In the genomic region with DNA sequence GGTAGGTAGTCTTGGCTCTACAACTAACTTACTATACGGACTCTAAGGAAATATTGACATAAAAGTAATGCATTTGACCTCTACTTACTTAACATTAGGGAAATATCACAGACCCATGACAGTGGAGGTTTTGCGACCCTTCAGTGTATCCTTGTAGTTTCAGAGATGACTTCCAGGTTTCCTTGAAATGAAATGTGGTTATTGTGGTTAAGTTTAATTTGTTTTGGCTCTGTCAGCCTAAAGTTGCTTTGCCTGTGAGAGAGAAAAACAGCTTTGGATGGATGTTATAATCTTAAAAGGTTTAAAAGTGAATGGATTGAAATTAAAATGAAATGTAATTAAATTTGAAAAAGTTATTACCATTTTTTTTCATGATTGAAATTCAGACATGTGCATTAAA, we compare ENCODE assay signal across 2 cellular contexts.
TF ChIP-seq lines count a peak whose summit lies in the region.

No MANE protein-coding gene starts in this region.

TF ChIP-seq in SK-N-SH treated with all-trans-retinoic acid at 6 μM for 48 hours, 23 proteins besides CTCF, POLR2A, EP300 and RAD21:
- TF ChIP-seq, protein P1, sequence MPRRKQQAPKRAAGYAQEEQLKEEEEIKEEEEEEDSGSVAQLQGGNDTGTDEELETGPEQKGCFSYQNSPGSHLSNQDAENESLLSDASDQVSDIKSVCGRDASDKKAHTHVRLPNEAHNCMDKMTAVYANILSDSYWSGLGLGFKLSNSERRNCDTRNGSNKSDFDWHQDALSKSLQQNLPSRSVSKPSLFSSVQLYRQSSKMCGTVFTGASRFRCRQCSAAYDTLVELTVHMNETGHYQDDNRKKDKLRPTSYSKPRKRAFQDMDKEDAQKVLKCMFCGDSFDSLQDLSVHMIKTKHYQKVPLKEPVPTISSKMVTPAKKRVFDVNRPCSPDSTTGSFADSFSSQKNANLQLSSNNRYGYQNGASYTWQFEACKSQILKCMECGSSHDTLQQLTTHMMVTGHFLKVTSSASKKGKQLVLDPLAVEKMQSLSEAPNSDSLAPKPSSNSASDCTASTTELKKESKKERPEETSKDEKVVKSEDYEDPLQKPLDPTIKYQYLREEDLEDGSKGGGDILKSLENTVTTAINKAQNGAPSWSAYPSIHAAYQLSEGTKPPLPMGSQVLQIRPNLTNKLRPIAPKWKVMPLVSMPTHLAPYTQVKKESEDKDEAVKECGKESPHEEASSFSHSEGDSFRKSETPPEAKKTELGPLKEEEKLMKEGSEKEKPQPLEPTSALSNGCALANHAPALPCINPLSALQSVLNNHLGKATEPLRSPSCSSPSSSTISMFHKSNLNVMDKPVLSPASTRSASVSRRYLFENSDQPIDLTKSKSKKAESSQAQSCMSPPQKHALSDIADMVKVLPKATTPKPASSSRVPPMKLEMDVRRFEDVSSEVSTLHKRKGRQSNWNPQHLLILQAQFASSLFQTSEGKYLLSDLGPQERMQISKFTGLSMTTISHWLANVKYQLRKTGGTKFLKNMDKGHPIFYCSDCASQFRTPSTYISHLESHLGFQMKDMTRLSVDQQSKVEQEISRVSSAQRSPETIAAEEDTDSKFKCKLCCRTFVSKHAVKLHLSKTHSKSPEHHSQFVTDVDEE (CRISPR knock-in tag; IDR thresholded peaks at IDR 0.05), result no peak
- no peak for TF ChIP-seq SNAI2 (CRISPR knock-in tag; IDR thresholded peaks at IDR 0.05)
- TF ChIP-seq BACH2 (CRISPR knock-in tag; IDR thresholded peaks at IDR 0.05; ENCODE audit: borderline replicate concordance), result no peak
- TF ChIP-seq, protein P2, sequence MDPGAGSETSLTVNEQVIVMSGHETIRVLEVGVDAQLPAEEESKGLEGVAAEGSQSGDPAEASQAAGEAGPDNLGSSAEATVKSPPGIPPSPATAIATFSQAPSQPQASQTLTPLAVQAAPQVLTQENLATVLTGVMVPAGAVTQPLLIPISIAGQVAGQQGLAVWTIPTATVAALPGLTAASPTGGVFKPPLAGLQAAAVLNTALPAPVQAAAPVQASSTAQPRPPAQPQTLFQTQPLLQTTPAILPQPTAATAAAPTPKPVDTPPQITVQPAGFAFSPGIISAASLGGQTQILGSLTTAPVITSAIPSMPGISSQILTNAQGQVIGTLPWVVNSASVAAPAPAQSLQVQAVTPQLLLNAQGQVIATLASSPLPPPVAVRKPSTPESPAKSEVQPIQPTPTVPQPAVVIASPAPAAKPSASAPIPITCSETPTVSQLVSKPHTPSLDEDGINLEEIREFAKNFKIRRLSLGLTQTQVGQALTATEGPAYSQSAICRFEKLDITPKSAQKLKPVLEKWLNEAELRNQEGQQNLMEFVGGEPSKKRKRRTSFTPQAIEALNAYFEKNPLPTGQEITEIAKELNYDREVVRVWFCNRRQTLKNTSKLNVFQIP (CRISPR knock-in tag; IDR thresholded peaks at IDR 0.05; ENCODE audit: borderline replicate concordance, low read depth), result no peak
- TF ChIP-seq ZFP3 (CRISPR knock-in tag; IDR thresholded peaks at IDR 0.05), result no peak
- TF ChIP-seq TCF4 (CRISPR knock-in tag; IDR thresholded peaks at IDR 0.05; ENCODE audit: borderline replicate concordance), result no peak
- TF ChIP-seq OSR1 (CRISPR knock-in tag; IDR thresholded peaks at IDR 0.05), result no peak
- TF ChIP-seq, protein P3, sequence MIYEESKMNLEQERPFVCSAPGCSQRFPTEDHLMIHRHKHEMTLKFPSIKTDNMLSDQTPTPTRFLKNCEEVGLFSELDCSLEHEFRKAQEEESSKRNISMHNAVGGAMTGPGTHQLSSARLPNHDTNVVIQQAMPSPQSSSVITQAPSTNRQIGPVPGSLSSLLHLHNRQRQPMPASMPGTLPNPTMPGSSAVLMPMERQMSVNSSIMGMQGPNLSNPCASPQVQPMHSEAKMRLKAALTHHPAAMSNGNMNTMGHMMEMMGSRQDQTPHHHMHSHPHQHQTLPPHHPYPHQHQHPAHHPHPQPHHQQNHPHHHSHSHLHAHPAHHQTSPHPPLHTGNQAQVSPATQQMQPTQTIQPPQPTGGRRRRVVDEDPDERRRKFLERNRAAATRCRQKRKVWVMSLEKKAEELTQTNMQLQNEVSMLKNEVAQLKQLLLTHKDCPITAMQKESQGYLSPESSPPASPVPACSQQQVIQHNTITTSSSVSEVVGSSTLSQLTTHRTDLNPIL (CRISPR knock-in tag; IDR thresholded peaks at IDR 0.05; ENCODE audit: low read depth), result no peak
- TF ChIP-seq ISL1 (CRISPR knock-in tag; IDR thresholded peaks at IDR 0.05), result peak; percentile 90
- 0 out of 2 replicates have a peak, but pooled peaks have one; percentile 48 for TF ChIP-seq ZC3H10 (CRISPR knock-in tag; IDR thresholded peaks at IDR 0.05)
- no peak for TF ChIP-seq TOX (CRISPR knock-in tag; IDR thresholded peaks at IDR 0.05; ENCODE audit: borderline replicate concordance)
- TF ChIP-seq CSDC2 (CRISPR knock-in tag; IDR thresholded peaks at IDR 0.05), result no peak
- TF ChIP-seq ZNF70 (CRISPR knock-in tag; IDR thresholded peaks at IDR 0.05), result no peak

TF ChIP-seq in HepG2, 621 proteins besides CTCF, POLR2A, EP300 and RAD21 (continued from another document):
- no peak for TF ChIP-seq ZFP37 (CRISPR knock-in tag; IDR thresholded peaks at IDR 0.05; ENCODE audit: borderline replicate concordance)
- TF ChIP-seq ZNF484 (CRISPR knock-in tag; IDR thresholded peaks at IDR 0.05; ENCODE audit: borderline replicate concordance, low read depth), result no peak
- no peak for TF ChIP-seq ZNF441 (CRISPR knock-in tag; IDR thresholded peaks at IDR 0.05; ENCODE audit: borderline replicate concordance)
- no peak for TF ChIP-seq NFKBIZ (CRISPR knock-in tag; IDR thresholded peaks at IDR 0.05)
- no peak for TF ChIP-seq RARA (CRISPR knock-in tag; IDR thresholded peaks at IDR 0.05)
- TF ChIP-seq FOXA1 (IDR thresholded peaks at IDR 0.05), result no peak
- TF ChIP-seq FOXA1 (CRISPR knock-in tag; IDR thresholded peaks at IDR 0.05), result no peak
- TF ChIP-seq, protein P4, sequence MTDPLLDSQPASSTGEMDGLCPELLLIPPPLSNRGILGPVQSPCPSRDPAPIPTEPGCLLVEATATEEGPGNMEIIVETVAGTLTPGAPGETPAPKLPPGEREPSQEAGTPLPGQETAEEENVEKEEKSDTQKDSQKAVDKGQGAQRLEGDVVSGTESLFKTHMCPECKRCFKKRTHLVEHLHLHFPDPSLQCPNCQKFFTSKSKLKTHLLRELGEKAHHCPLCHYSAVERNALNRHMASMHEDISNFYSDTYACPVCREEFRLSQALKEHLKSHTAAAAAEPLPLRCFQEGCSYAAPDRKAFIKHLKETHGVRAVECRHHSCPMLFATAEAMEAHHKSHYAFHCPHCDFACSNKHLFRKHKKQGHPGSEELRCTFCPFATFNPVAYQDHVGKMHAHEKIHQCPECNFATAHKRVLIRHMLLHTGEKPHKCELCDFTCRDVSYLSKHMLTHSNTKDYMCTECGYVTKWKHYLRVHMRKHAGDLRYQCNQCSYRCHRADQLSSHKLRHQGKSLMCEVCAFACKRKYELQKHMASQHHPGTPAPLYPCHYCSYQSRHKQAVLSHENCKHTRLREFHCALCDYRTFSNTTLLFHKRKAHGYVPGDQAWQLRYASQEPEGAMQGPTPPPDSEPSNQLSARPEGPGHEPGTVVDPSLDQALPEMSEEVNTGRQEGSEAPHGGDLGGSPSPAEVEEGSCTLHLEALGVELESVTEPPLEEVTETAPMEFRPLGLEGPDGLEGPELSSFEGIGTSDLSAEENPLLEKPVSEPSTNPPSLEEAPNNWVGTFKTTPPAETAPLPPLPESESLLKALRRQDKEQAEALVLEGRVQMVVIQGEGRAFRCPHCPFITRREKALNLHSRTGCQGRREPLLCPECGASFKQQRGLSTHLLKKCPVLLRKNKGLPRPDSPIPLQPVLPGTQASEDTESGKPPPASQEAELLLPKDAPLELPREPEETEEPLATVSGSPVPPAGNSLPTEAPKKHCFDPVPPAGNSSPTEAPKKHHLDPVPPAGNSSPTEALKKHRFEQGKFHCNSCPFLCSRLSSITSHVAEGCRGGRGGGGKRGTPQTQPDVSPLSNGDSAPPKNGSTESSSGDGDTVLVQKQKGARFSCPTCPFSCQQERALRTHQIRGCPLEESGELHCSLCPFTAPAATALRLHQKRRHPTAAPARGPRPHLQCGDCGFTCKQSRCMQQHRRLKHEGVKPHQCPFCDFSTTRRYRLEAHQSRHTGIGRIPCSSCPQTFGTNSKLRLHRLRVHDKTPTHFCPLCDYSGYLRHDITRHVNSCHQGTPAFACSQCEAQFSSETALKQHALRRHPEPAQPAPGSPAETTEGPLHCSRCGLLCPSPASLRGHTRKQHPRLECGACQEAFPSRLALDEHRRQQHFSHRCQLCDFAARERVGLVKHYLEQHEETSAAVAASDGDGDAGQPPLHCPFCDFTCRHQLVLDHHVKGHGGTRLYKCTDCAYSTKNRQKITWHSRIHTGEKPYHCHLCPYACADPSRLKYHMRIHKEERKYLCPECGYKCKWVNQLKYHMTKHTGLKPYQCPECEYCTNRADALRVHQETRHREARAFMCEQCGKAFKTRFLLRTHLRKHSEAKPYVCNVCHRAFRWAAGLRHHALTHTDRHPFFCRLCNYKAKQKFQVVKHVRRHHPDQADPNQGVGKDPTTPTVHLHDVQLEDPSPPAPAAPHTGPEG (CRISPR knock-in tag; IDR thresholded peaks at IDR 0.05), result no peak
- TF ChIP-seq RELA (CRISPR knock-in tag; IDR thresholded peaks at IDR 0.05), result no peak
- TF ChIP-seq SIN3A (IDR thresholded peaks at IDR 0.05; ENCODE audit: borderline replicate concordance, low read depth, low read length), result no peak
TF ChIP-seq in HepG2: peak in this region for 0.
